Comparison of ENCODE assay signal across 25 cellular contexts in genomic region chr12:96081596-96081995, GRCh38.
"Had no signal": no experiment of that assay in that cellular context is flagged by ENCODE, and none has a peak within 500 bp of the region (broad histone marks: within the 10 kb centered on the region; RNA-seq: fewer than 3 reads in every experiment).

No MANE protein-coding gene starts in this region.

- H3K27ac ChIP-seq: coronary artery, dorsolateral prefrontal cortex, epithelial cell of prostate, esophagus squamous epithelium, gastrocnemius medialis, heart right ventricle, left lung, lower lobe of right lung had no signal

- H3K9me3 ChIP-seq: esophagus squamous epithelium, gastrocnemius medialis, left lung had no signal

- H3K27me3 ChIP-seq: esophagus squamous epithelium, gastrocnemius medialis, left lung had no signal

- ATAC-seq: esophagus mucosa, gastrocnemius medialis, heart right ventricle, left cardiac atrium, left lung, left ventricle myocardium superior, lower lobe of right lung had no signal

- H3K4me3 ChIP-seq: coronary artery, dorsolateral prefrontal cortex, esophagus squamous epithelium, gastrocnemius medialis, heart right ventricle, left lung, lower lobe of right lung had no signal

- FAIRE-seq: colon, islet of Langerhans, keratinocyte had no signal

- DNase-seq: dermis blood vessel endothelial cell; dorsolateral prefrontal cortex; effector CD4-positive, alpha-beta T cell; effector memory CD4-positive, alpha-beta T cell; erythroblast; esophagus squamous epithelium; foreskin fibroblast; foreskin melanocyte; gastrocnemius medialis; glutamatergic neuron; head of caudate nucleus; heart right ventricle; hippocampal formation; left cardiac atrium; left lung; left ventricle myocardium superior; lower lobe of right lung; mesenchymal stem cell; midbrain had no signal

- H3K36me3 ChIP-seq: esophagus squamous epithelium, gastrocnemius medialis, heart right ventricle, left lung, lower lobe of right lung had no signal
